ENCODE assay signal across 13 cellular contexts in genomic region chr2:64622443-64623231, GRCh38. TPM values are rescaled to one million over a fixed set of nuclear protein-coding genes. Genes with fewer than 3 reads are reported as not detected.
DNase-seq lines count a peak whose midpoint lies in the region; ATAC-seq and TF ChIP-seq lines count a peak whose summit lies in the region.
"Had no signal": no experiment of that assay in that cellular context is flagged by ENCODE, and none has a peak within 500 bp of the region (broad histone marks: within the 10 kb centered on the region; RNA-seq: fewer than 3 reads in every experiment).

No MANE protein-coding gene starts in this region.

- no peak for TF ChIP-seq EP300 in SK-N-SH (IDR thresholded peaks at IDR 0.05; ENCODE audit: borderline replicate concordance in 1 of 2, low read depth in 1 of 2, low read length in 1 of 2)

- H4K5ac ChIP-seq in H9 (ENCODE audit: insufficient read length, low read depth, low read length), result no peak overlapping the region

- no peak overlapping the region for H3K4me3 ChIP-seq in AG09309 (ENCODE audit: control insufficient read depth, low read depth, low read length)
- H3K4me3 ChIP-seq in endodermal cell (ENCODE audit: low read length), result no peak overlapping the region
- H3K4me3 ChIP-seq in naive thymus-derived CD4-positive, alpha-beta T cell (ENCODE audit: low read length), result no peak overlapping the region
- H3K4me3 ChIP-seq in SK-N-SH (ENCODE audit: low read depth in 2 of 2, low read length in 1 of 2), result no peak overlapping the region
- H3K4me3 ChIP-seq: GM12878 had no signal

- H3K27me3 ChIP-seq in H9 (ENCODE audit: insufficient read depth, low read length) (no peaks in the 10 kb centered on the region), endodermal cell (ENCODE audit: control insufficient read depth, insufficient read depth, low read length, poor library complexity, severe bottlenecking) (no peaks in the 10 kb centered on the region), SK-N-SH (ENCODE audit: insufficient read depth) (no peaks in the 10 kb centered on the region)
- H3K27me3 ChIP-seq in naive thymus-derived CD4-positive, alpha-beta T cell (ENCODE audit: control insufficient read depth in 2 of 2, insufficient read depth in 2 of 2, low read length in 2 of 2), result no peaks in the 10 kb centered on the region

- H3K9me3 ChIP-seq in H9 (ENCODE audit: control insufficient read depth, low read depth, low read length) (no peaks in the 10 kb centered on the region), endodermal cell (ENCODE audit: control insufficient read depth, low read length) (no peaks in the 10 kb centered on the region), SK-N-SH (no peaks in the 10 kb centered on the region)
- no peaks in the 10 kb centered on the region for H3K9me3 ChIP-seq in naive thymus-derived CD4-positive, alpha-beta T cell (ENCODE audit: control insufficient read depth in 2 of 3, low read length in 3 of 3)

- H4K91ac ChIP-seq in H9 (ENCODE audit: insufficient read length, low read depth, low read length), result no peak overlapping the region

- peak; percentile 26 for TF ChIP-seq CTCF in AG09309 (IDR thresholded peaks at IDR 0.05; ENCODE audit: control insufficient read depth, insufficient read depth, low read depth, low read length, missing control alignments)
- TF ChIP-seq CTCF in H9 (conservative IDR thresholded peaks at IDR 0.05), result peak; percentile 55
- peak; percentile 75 for TF ChIP-seq CTCF in endodermal cell (conservative IDR thresholded peaks at IDR 0.05)
- no peak for TF ChIP-seq CTCF in SK-N-SH (IDR thresholded peaks at IDR 0.05)

- no peaks in the 10 kb centered on the region for H3K9me2 ChIP-seq in SK-N-SH

- peaks cover 2% of the 10 kb centered on the region; the same call in 1 of the 2 replicates for H3K4me1 ChIP-seq in H9 (ENCODE audit: insufficient read depth, low read length)
- H3K4me1 ChIP-seq in endodermal cell (ENCODE audit: control insufficient read depth, insufficient read depth, low read length), result peaks cover 11% of the 10 kb centered on the region
- H3K4me1 ChIP-seq in naive thymus-derived CD4-positive, alpha-beta T cell (ENCODE audit: control insufficient read depth in 2 of 2, insufficient read depth in 2 of 2, low read length in 2 of 2), result no peaks in the 10 kb centered on the region
- H3K4me1 ChIP-seq in SK-N-SH (ENCODE audit: control insufficient read depth in 1 of 2, insufficient read depth in 2 of 2, low read depth in 1 of 2, low read length in 1 of 2), result peaks cover 0 to 14% of the 10 kb centered on the region in 2 experiments; a peak in 1 of 4 replicates

- H3T11ph ChIP-seq in H9 (ENCODE audit: low read length), result no peak overlapping the region

- H2BK5ac ChIP-seq in H9 (ENCODE audit: insufficient read length, low read length), result no peak overlapping the region

- H4K8ac ChIP-seq in H9 (replicated peaks; ENCODE audit: insufficient read length, low read depth, low read length), result no peak overlapping the region

- no peak overlapping the region for H3K18ac ChIP-seq in H9 (ENCODE audit: insufficient read length, low read depth, low read length)

- H3K56ac ChIP-seq in H9 (ENCODE audit: insufficient read length, low read depth, low read length), result no peak overlapping the region

- ATAC-seq in naive thymus-derived CD4-positive, alpha-beta T cell, result peak; percentile 15
- ATAC-seq in GM21526 (IDR thresholded peaks at IDR 0.05; ENCODE audit: low FRiP score, unreplicated experiment), result no peak
- no peak for ATAC-seq in GM21447 (IDR thresholded peaks at IDR 0.05; ENCODE audit: unreplicated experiment)
- ATAC-seq: effector memory CD8-positive, alpha-beta T cell; GM12878; Panc1 had no signal

- DNase-seq in AG09309 (ENCODE audit: low read depth) (no peak), H9 (peak; percentile 59), endodermal cell (peak; percentile 91), SK-N-SH (no peak)
- peak in 1 of 9 donors; percentile 3 for DNase-seq in naive thymus-derived CD4-positive, alpha-beta T cell
- DNase-seq in activated T-helper 2 cell treated with anti-CD3 and anti-CD28 coated beads, Interferon-gamma antibody, Interleukin-2, Interleukin-4, amounts not matched to agents 10 μg/mL and 5 μg/mL and 100 μg/mL, durations not matched to agents 14 hours and 24 hours and 36 hours (ENCODE audit: low spot score), result no peak
- DNase-seq: effector memory CD8-positive, alpha-beta T cell; NCI-H187; stimulated activated CD4-positive, alpha-beta T cell treated with anti-CD3 and anti-CD28 coated beads, Interleukin-2, amount 100 ng/mL, for 48 hours had no signal

- H3K4me1 Mint-ChIP-seq in H9 (peaks cover 48 to 68% of the 10 kb centered on the region in 2 experiments), endodermal cell (peaks cover 33% of the 10 kb centered on the region)
- peaks cover 0 to 4% (median 0%) of the 10 kb centered on the region in 7 donors for H3K4me1 Mint-ChIP-seq in naive thymus-derived CD4-positive, alpha-beta T cell
- no peaks in the 10 kb centered on the region for H3K4me1 Mint-ChIP-seq in activated T-helper 2 cell treated with anti-CD3 and anti-CD28 coated beads, Interferon-gamma antibody, Interleukin-2, Interleukin-4, amounts not matched to agents 10 μg/mL and 5 μg/mL and 100 μg/mL, durations not matched to agents 14 hours and 24 hours and 36 hours (ENCODE audit: low read depth)

- intact Hi-C loops in naive thymus-derived CD4-positive, alpha-beta T cell (cut with micrococcal nuclease), result no loop called here
- intact Hi-C loops in activated T-helper 2 cell treated with anti-CD3 and anti-CD28 coated beads, Interferon-gamma antibody, Interleukin-2, Interleukin-4, amounts not matched to agents 10 μg/mL and 5 μg/mL and 100 μg/mL, durations not matched to agents 14 hours and 24 hours and 36 hours (cut with micrococcal nuclease), result no loop called here

- H2AK5ac ChIP-seq in H9 (ENCODE audit: insufficient read length, low read length), result no peak overlapping the region

- H3K27ac ChIP-seq in H9 (ENCODE audit: insufficient read length, low read depth, low read length) (no peak overlapping the region), endodermal cell (ENCODE audit: low read depth, low read length) (no peak overlapping the region), SK-N-SH (ENCODE audit: low read depth in 2 of 2, low read length in 1 of 2) (no peak overlapping the region)
- no peak overlapping the region for H3K27ac ChIP-seq in naive thymus-derived CD4-positive, alpha-beta T cell (ENCODE audit: low read depth, low read length)

- H3K23ac ChIP-seq in H9 (ENCODE audit: insufficient read length, low read depth, low read length), result no peak overlapping the region

- no peak overlapping the region for H2BK12ac ChIP-seq in H9 (ENCODE audit: insufficient read length, low read depth, low read length)

- H3K14ac ChIP-seq in H9 (ENCODE audit: insufficient read depth, low read length), result no peak overlapping the region

- no peak for TF ChIP-seq RAD21 in SK-N-SH (IDR thresholded peaks at IDR 0.05; ENCODE audit: low read length)

- H2AFZ ChIP-seq in H9 (ENCODE audit: low read length) (no peak overlapping the region), SK-N-SH (ENCODE audit: low read depth) (no peak overlapping the region)

- no peaks in the 10 kb centered on the region for H3K79me1 ChIP-seq in H9 (ENCODE audit: insufficient read depth, low read depth, low read length, poor library complexity, severe bottlenecking)

- no peaks in the 10 kb centered on the region for H3K36me3 ChIP-seq in endodermal cell (ENCODE audit: control insufficient read depth, insufficient read depth, low read length)
- no peaks in the 10 kb centered on the region for H3K36me3 ChIP-seq in naive thymus-derived CD4-positive, alpha-beta T cell (ENCODE audit: control insufficient read depth in 2 of 3, insufficient read depth in 3 of 3, low read length in 3 of 3)
- no peaks in the 10 kb centered on the region for H3K36me3 ChIP-seq in SK-N-SH (replicated peaks in 1 of 2; ENCODE audit: control insufficient read depth in 1 of 2, insufficient read depth in 2 of 2, low read length in 1 of 2)

- H3K79me2 ChIP-seq in H9 (ENCODE audit: insufficient read depth, low read length) (no peaks in the 10 kb centered on the region), SK-N-SH (ENCODE audit: insufficient read depth) (no peaks in the 10 kb centered on the region)

- H3K4me3 Mint-ChIP-seq in H9, result no peak overlapping the region
- no peak overlapping the region for H3K4me3 Mint-ChIP-seq in endodermal cell
- H3K4me3 Mint-ChIP-seq in naive thymus-derived CD4-positive, alpha-beta T cell, result peak overlapping the region in 1 of 10 donors; percentile 51
- no peak overlapping the region for H3K4me3 Mint-ChIP-seq in activated T-helper 2 cell treated with anti-CD3 and anti-CD28 coated beads, Interferon-gamma antibody, Interleukin-2, Interleukin-4, amounts not matched to agents 10 μg/mL and 5 μg/mL and 100 μg/mL, durations not matched to agents 14 hours and 24 hours and 36 hours (ENCODE audit: low read depth)
- H3K4me3 Mint-ChIP-seq: effector memory CD8-positive, alpha-beta T cell had no signal

- no peak overlapping the region for H3K4me2 ChIP-seq in H9 (ENCODE audit: insufficient read depth, insufficient read length, low read length)
- H3K4me2 ChIP-seq in SK-N-SH, result no peak overlapping the region

- H3K27ac Mint-ChIP-seq in H9 (peak overlapping the region in 2 of 3 experiments; percentile 89 to 96; a peak in 3 of 7 replicates), endodermal cell (peak overlapping the region; percentile 71)
- H3K27ac Mint-ChIP-seq in naive thymus-derived CD4-positive, alpha-beta T cell, result no peak overlapping the region
- H3K27ac Mint-ChIP-seq in activated T-helper 2 cell treated with anti-CD3 and anti-CD28 coated beads, Interferon-gamma antibody, Interleukin-2, Interleukin-4, amounts not matched to agents 10 μg/mL and 5 μg/mL and 100 μg/mL, durations not matched to agents 14 hours and 24 hours and 36 hours, result no peak overlapping the region

- no peaks in the 10 kb centered on the region for H3F3A ChIP-seq in SK-N-SH (replicated peaks; ENCODE audit: insufficient read depth)

- no peak overlapping the region for H2BK120ac ChIP-seq in H9 (ENCODE audit: low read depth, low read length, poor library complexity, severe bottlenecking)

- no CpG with 5 or more reads among the region's 13 CpGs for WGBS in H9 (ENCODE audit: extremely low coverage, insufficient read length, low lambda C conversion rate)
- WGBS in endodermal cell (ENCODE audit: insufficient coverage in 1 of 2, insufficient read length in 1 of 2), 2 experiments, result 75 to 76% methylated on average over 11 to 13 of the region's 13 CpGs
- WGBS in SK-N-SH (ENCODE audit: low lambda C conversion rate), result 90% methylated on average over 8 of the region's 13 CpGs

- H3K4ac ChIP-seq in H9 (ENCODE audit: low read depth, low read length), result no peak overlapping the region

- H4K20me1 ChIP-seq in H9 (ENCODE audit: control insufficient read depth, insufficient read depth, insufficient read length) (no peaks in the 10 kb centered on the region), SK-N-SH (ENCODE audit: insufficient read depth) (no peaks in the 10 kb centered on the region)

- peaks cover 4% of the 10 kb centered on the region; the same call in 1 of the 2 replicates for H3K27me3 Mint-ChIP-seq in H9 (ENCODE audit: low read depth)
- no peaks in the 10 kb centered on the region for H3K27me3 Mint-ChIP-seq in endodermal cell (ENCODE audit: insufficient read depth)
- peaks cover 0 to 22% (median 0%) of the 10 kb centered on the region in 5 donors for H3K27me3 Mint-ChIP-seq in naive thymus-derived CD4-positive, alpha-beta T cell
- H3K27me3 Mint-ChIP-seq in activated T-helper 2 cell treated with anti-CD3 and anti-CD28 coated beads, Interferon-gamma antibody, Interleukin-2, Interleukin-4, amounts not matched to agents 10 μg/mL and 5 μg/mL and 100 μg/mL, durations not matched to agents 14 hours and 24 hours and 36 hours (ENCODE audit: low read depth), result peaks cover 5% of the 10 kb centered on the region

- H3K9me3 Mint-ChIP-seq in H9, result no peaks in the 10 kb centered on the region
- H3K9me3 Mint-ChIP-seq in endodermal cell, result no peaks in the 10 kb centered on the region
- peaks cover 0 to 2% (median 0%) of the 10 kb centered on the region in 11 donors for H3K9me3 Mint-ChIP-seq in naive thymus-derived CD4-positive, alpha-beta T cell
- H3K9me3 Mint-ChIP-seq in activated T-helper 2 cell treated with anti-CD3 and anti-CD28 coated beads, Interferon-gamma antibody, Interleukin-2, Interleukin-4, amounts not matched to agents 10 μg/mL and 5 μg/mL and 100 μg/mL, durations not matched to agents 14 hours and 24 hours and 36 hours, result no peaks in the 10 kb centered on the region
- H3K9me3 Mint-ChIP-seq: effector memory CD8-positive, alpha-beta T cell had no signal

- CTCF ChIA-PET in naive thymus-derived CD4-positive, alpha-beta T cell (lab: Charles Lee), result interaction anchor here (1.1 kb wide), 1 partner anchor 135 kb away, joined by 3 read pairs; no protein-coding TSS in a partner anchor
- CTCF ChIA-PET in SK-N-SH (lab: Yijun Ruan, JAX), result interaction anchor here (2.2 to 2.3 kb wide), 2 partner anchors 24 to 36 kb away, joined by 7 to 8 read pairs; no protein-coding TSS in a partner anchor

- no peak overlapping the region for H2BK15ac ChIP-seq in H9 (ENCODE audit: low read depth, low read length)

- H3K9ac ChIP-seq in H9 (ENCODE audit: extremely low read depth, insufficient read length, low read length) (no peak overlapping the region), endodermal cell (ENCODE audit: extremely low read depth, low read length, poor library complexity, severe bottlenecking) (no peak overlapping the region), SK-N-SH (no peak overlapping the region)

- POLR2A ChIA-PET in naive thymus-derived CD4-positive, alpha-beta T cell (lab: Charles Lee), result no interaction called here
- POLR2A ChIA-PET in SK-N-SH (lab: Yijun Ruan, JAX), result no interaction called here

- no peaks in the 10 kb centered on the region for H3K23me2 ChIP-seq in H9 (ENCODE audit: insufficient read length, low read depth, low read length, poor library complexity, severe bottlenecking)

- H2BK20ac ChIP-seq in H9 (ENCODE audit: low read depth, low read length, poor library complexity, severe bottlenecking), result no peak overlapping the region

- H3K36me3 Mint-ChIP-seq in H9 (ENCODE audit: insufficient read depth in 1 of 3, low read depth in 3 of 3), result no peaks in the 10 kb centered on the region
- H3K36me3 Mint-ChIP-seq in endodermal cell (ENCODE audit: low read depth), result no peaks in the 10 kb centered on the region
- no peaks in the 10 kb centered on the region for H3K36me3 Mint-ChIP-seq in naive thymus-derived CD4-positive, alpha-beta T cell
- H3K36me3 Mint-ChIP-seq in activated T-helper 2 cell treated with anti-CD3 and anti-CD28 coated beads, Interferon-gamma antibody, Interleukin-2, Interleukin-4, amounts not matched to agents 10 μg/mL and 5 μg/mL and 100 μg/mL, durations not matched to agents 14 hours and 24 hours and 36 hours (ENCODE audit: low read depth), result no peaks in the 10 kb centered on the region

RNA-seq across cellular contexts. Expression of gene SERTAD2, which starts 31.1 kb away (rescaled TPM):
- 3.5 and 3.7 TPM in 2 replicates for total RNA-seq in H9 (2021)
- 10 to 100 TPM; 17.1 to 20.3 TPM for total RNA-seq in endodermal cell
- 27.7 TPM for polyA plus RNA-seq in endodermal cell (2013, experiment 1 of 2)
- polyA plus RNA-seq in endodermal cell (2013, experiment 2 of 2), result 25.7 TPM
- 10 to 100 TPM; 34.3 to 43.8 (median 40.1) TPM for total RNA-seq in naive thymus-derived CD4-positive, alpha-beta T cell
- 1 to 10 TPM; 5.2 to 6.9 TPM for polyA plus RNA-seq in naive thymus-derived CD4-positive, alpha-beta T cell
- total RNA-seq in activated T-helper 2 cell treated with anti-CD3 and anti-CD28 coated beads, Interferon-gamma antibody, Interleukin-2, Interleukin-4, amounts not matched to agents 10 μg/mL and 5 μg/mL and 100 μg/mL, durations not matched to agents 14 hours and 24 hours and 36 hours, result 29.2 and 31.0 TPM in 2 replicates
- polyA plus RNA-seq in SK-N-SH (2012; rRNA removed), result 8.8 and 9.1 TPM in 2 replicates
- polyA plus RNA-seq in SK-N-SH (2012; cell fraction: cytosol; rRNA removed), result 11.3 and 12.6 TPM in 2 replicates
- 5.9 and 7.3 TPM in 2 replicates for polyA plus RNA-seq in SK-N-SH (2012; cell fraction: nucleus; rRNA removed)

Comparison
In these comparisons a context has a peak if more than half of its experiments do, and no peak if none do; other contexts are left out.
1. DNase-seq: peak in H9 (single experiment) and endodermal cell (single experiment); none in AG09309 (single experiment), activated T-helper 2 cell treated with anti-CD3 and anti-CD28 coated beads, Interferon-gamma antibody, Interleukin-2, Interleukin-4, amounts not matched to agents 10 μg/mL and 5 μg/mL and 100 μg/mL, durations not matched to agents 14 hours and 24 hours and 36 hours (single experiment) and SK-N-SH (single experiment).
2. H3K27ac Mint-ChIP-seq: peak in H9 (2 of 3) and endodermal cell (single experiment); none in naive thymus-derived CD4-positive, alpha-beta T cell (0 of 9) and activated T-helper 2 cell treated with anti-CD3 and anti-CD28 coated beads, Interferon-gamma antibody, Interleukin-2, Interleukin-4, amounts not matched to agents 10 μg/mL and 5 μg/mL and 100 μg/mL, durations not matched to agents 14 hours and 24 hours and 36 hours (single experiment).